ENCODE assay signal across 12 cellular contexts in genomic region chr4:8741513-8742226, GRCh38.
"Had no signal": no experiment of that assay in that cellular context is flagged by ENCODE, and none has a peak within 500 bp of the region (broad histone marks: within the 10 kb centered on the region; RNA-seq: fewer than 3 reads in every experiment).

No MANE protein-coding gene starts in this region.

- H3K4me1 ChIP-seq: heart right ventricle, left ventricle myocardium inferior had no signal

- ATAC-seq: activated CD4-positive, CD25-positive, alpha-beta regulatory T cell treated with anti-CD3 and anti-CD28 coated beads, Interleukin-2, amount 50 U/mL, for 24 hours; heart right ventricle; stimulated activated naive B cell treated with anti-CD40 and anti-IgM and Interleukin-4, amounts not matched to agents 10 μg/mL and 1 μg/mL and 100 μg/mL, for 72 hours had no signal

- H3K27ac ChIP-seq: coronary artery, heart right ventricle, left ventricle myocardium inferior had no signal

- H3K9me3 ChIP-seq: heart right ventricle, left ventricle myocardium inferior had no signal

- H3K36me3 ChIP-seq: heart right ventricle, left ventricle myocardium inferior had no signal

- DNase-seq: activated naive CD4-positive, alpha-beta T cell treated with anti-CD3 and anti-CD28 coated beads, Interleukin-2, amount 10 ng/mL, durations not matched to agents 7 days and 5 days; caudate nucleus; effector CD4-positive, alpha-beta T cell; heart right ventricle; left ventricle myocardium inferior; nephron progenitor cell; stimulated activated naive B cell treated with anti-CD40 and anti-IgM and Interleukin-4, amounts not matched to agents 10 μg/mL and 1 μg/mL and 100 μg/mL, for 72 hours; substantia nigra; trophoblast cell had no signal

- H3K4me2 ChIP-seq: smooth muscle cell had no signal

- H3K4me3 ChIP-seq: coronary artery, heart right ventricle, left ventricle myocardium inferior, smooth muscle cell had no signal
